ENCODE assay signal across 1 cellular context in the genomic region with DNA sequence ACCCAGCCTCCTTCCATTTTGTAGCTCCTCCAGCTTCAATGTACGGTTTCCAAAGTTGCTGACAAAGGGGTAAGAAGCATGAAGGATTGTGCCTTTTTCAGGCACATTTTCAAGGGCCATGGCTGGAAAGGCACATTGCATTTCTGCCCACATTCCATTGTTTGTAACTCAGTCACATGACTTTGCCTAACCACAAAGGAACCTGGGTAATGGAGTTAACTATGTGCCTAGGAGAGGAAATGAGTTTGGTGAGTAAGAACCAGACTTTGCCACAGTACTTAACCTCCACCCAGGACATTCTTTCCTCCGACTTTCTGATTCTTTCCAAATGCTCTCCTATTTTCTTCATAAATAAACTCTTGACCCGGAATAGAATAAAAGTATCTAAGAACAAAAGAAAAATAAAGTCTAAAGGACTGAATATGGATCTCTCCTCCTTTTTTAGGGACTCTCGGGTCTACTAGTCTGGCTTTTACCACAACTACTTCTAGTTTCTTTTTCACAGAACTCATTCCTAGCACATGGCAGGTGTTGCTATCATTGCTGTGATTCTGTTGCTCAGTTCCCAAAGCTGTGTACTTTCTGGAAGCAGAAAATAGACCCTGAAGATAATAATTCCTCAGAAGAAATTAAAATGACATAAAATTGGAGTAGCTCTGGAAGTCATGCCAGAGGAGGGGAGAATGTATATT.
TF ChIP-seq lines count a peak whose summit lies in the region.

No MANE protein-coding gene starts in this region.

TF ChIP-seq in IMR-90, 13 proteins besides CTCF, POLR2A, EP300 and RAD21:
- TF ChIP-seq MAZ (IDR thresholded peaks at IDR 0.05; ENCODE audit: borderline replicate concordance, low read depth, low read length) (no peak), RCOR1 (IDR thresholded peaks at IDR 0.05; ENCODE audit: insufficient replicate concordance, low read length) (no peak), CHD1 (IDR thresholded peaks at IDR 0.05; ENCODE audit: low read depth, low read length) (no peak), NFE2L2 (IDR thresholded peaks at IDR 0.05; ENCODE audit: low read depth, low read length) (no peak), RFX5 (IDR thresholded peaks at IDR 0.05; ENCODE audit: low read depth, low read length) (no peak), MAFK (IDR thresholded peaks at IDR 0.05; ENCODE audit: low read depth, low read length) (no peak), CEBPB (IDR thresholded peaks at IDR 0.05; ENCODE audit: low read depth, low read length) (no peak), MXI1 (IDR thresholded peaks at IDR 0.05; ENCODE audit: borderline replicate concordance, low read depth, low read length) (no peak)
TF ChIP-seq in IMR-90: peak in this region for 0.
